1 cellular context compared by ENCODE assay signal in the genomic region with DNA sequence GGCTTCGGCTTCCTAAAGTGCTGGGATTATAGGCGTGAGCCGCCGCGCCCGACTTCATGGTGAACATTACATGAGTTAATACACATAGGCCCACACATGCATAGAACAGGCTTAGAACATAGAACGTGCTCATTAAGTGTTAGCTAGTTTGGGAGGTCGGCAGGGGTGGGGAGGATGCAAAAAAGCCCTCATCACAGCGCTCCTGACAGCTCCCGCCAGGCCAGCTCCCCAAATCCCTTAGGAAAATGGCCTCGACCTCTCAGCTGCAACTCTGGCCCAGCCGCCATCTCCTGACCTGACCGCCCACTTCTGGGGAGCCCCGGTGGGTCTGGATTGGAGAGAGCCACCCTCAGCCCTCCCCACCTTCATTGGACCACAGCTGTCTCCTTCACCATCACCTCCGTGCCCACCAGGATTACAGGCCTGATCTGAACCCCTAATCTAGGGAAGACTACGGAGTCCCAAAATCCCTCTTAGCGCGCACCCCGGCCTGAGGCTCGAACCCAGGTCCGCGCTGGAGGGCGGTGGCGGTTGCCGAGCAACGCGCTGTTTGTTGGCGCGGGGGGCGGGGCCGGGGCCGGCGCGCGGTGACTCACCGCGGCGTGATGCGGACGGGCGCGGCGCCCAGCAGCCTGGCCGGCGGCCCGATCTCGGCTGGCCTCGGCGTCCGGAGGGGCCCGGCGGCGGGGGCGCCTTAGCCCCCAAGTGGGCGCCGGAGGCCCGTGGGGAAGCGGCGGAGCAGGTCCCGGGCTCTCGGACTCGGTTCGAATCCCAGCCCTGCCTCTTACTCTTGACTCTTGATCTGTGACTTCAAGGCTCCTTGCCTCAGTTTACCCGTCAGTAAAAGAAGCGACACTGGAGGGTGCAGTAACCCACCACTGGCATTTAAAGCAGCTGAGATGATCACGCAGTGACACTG.
TF ChIP-seq lines count a peak whose summit lies in the region.

No MANE protein-coding gene starts in this region.

TF ChIP-seq in HEK293, 187 proteins besides CTCF, POLR2A, EP300 and RAD21 (continued from another document and continues in another):
- no peak for TF ChIP-seq ZNF280D (tag by site-specific recombination; IDR thresholded peaks at IDR 0.05)
- peak; percentile 47; the same call in 1 of the 2 replicates for TF ChIP-seq WT1 (tag by site-specific recombination; IDR thresholded peaks at IDR 0.05)
- peak; percentile 8; the same call in 1 of the 2 replicates for TF ChIP-seq HIC1 (tag by site-specific recombination; IDR thresholded peaks at IDR 0.05)
- TF ChIP-seq ZNF133 (tag by site-specific recombination; IDR thresholded peaks at IDR 0.05), result no peak
- peak; percentile 53; the same call in 1 of the 2 replicates for TF ChIP-seq ZNF664 (tag by site-specific recombination; IDR thresholded peaks at IDR 0.05)
- no peak for TF ChIP-seq OVOL3 (tag by site-specific recombination; IDR thresholded peaks at IDR 0.05)
- TF ChIP-seq ATF2 (tag by site-specific recombination; IDR thresholded peaks at IDR 0.05; ENCODE audit: low read depth), result no peak
- TF ChIP-seq, protein P1, sequence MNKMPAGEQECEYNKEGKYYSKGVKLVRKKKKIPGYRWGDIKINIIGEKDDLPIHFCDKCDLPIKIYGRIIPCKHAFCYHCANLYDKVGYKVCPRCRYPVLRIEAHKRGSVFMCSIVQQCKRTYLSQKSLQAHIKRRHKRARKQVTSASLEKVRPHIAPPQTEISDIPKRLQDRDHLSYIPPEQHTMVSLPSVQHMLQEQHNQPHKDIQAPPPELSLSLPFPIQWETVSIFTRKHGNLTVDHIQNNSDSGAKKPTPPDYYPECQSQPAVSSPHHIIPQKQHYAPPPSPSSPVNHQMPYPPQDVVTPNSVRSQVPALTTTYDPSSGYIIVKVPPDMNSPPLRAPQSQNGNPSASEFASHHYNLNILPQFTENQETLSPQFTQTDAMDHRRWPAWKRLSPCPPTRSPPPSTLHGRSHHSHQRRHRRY (tag by site-specific recombination; IDR thresholded peaks at IDR 0.05), result no peak
- no peak; the same call in 1 of the 2 replicates for TF ChIP-seq GLIS2 (tag by site-specific recombination; IDR thresholded peaks at IDR 0.05)
- 0 out of 2 replicates have a peak, but pooled peaks have one; percentile 44 for TF ChIP-seq ZNF449 (tag by site-specific recombination; IDR thresholded peaks at IDR 0.05)
- TF ChIP-seq ZNF776 (tag by site-specific recombination; IDR thresholded peaks at IDR 0.05; ENCODE audit: borderline replicate concordance), result no peak
- TF ChIP-seq EGR2 (tag by site-specific recombination; IDR thresholded peaks at IDR 0.05; ENCODE audit: low read depth), result peak; percentile 31; the same call in 1 of the 2 replicates
- TF ChIP-seq GLIS1 (tag by site-specific recombination; IDR thresholded peaks at IDR 0.05), result peak; percentile 39; the same call in 1 of the 2 replicates
- peak; percentile 47 for TF ChIP-seq SP2 (tag by site-specific recombination; IDR thresholded peaks at IDR 0.05)
- peak; percentile 62 for TF ChIP-seq KLF17 (tag by site-specific recombination; IDR thresholded peaks at IDR 0.05)
- TF ChIP-seq KLF8 (tag by site-specific recombination; IDR thresholded peaks at IDR 0.05), result peak; percentile 67; the same call in 1 of the 2 replicates
- 0 out of 2 replicates have a peak, but pooled peaks have one; percentile 23 for TF ChIP-seq TRIM28 (IDR thresholded peaks at IDR 0.05; ENCODE audit: borderline replicate concordance, low read length)
- peak; percentile 59 for TF ChIP-seq SP3 (tag by site-specific recombination; IDR thresholded peaks at IDR 0.05)
- TF ChIP-seq, protein P2, sequence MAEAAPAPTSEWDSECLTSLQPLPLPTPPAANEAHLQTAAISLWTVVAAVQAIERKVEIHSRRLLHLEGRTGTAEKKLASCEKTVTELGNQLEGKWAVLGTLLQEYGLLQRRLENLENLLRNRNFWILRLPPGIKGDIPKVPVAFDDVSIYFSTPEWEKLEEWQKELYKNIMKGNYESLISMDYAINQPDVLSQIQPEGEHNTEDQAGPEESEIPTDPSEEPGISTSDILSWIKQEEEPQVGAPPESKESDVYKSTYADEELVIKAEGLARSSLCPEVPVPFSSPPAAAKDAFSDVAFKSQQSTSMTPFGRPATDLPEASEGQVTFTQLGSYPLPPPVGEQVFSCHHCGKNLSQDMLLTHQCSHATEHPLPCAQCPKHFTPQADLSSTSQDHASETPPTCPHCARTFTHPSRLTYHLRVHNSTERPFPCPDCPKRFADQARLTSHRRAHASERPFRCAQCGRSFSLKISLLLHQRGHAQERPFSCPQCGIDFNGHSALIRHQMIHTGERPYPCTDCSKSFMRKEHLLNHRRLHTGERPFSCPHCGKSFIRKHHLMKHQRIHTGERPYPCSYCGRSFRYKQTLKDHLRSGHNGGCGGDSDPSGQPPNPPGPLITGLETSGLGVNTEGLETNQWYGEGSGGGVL (tag by site-specific recombination; IDR thresholded peaks at IDR 0.05), result no peak
- TF ChIP-seq ZNF391 (tag by site-specific recombination; IDR thresholded peaks at IDR 0.05; ENCODE audit: borderline replicate concordance, low read depth), result no peak
- TF ChIP-seq KLF9 (tag by site-specific recombination; IDR thresholded peaks at IDR 0.05; ENCODE audit: low read depth), result peak; percentile 60; the same call in 1 of the 2 replicates
- TF ChIP-seq ZNF792 (tag by site-specific recombination; IDR thresholded peaks at IDR 0.05), result no peak
- TF ChIP-seq ZNF211 (tag by site-specific recombination; IDR thresholded peaks at IDR 0.05; ENCODE audit: low read depth), result no peak
- TF ChIP-seq, protein P3, sequence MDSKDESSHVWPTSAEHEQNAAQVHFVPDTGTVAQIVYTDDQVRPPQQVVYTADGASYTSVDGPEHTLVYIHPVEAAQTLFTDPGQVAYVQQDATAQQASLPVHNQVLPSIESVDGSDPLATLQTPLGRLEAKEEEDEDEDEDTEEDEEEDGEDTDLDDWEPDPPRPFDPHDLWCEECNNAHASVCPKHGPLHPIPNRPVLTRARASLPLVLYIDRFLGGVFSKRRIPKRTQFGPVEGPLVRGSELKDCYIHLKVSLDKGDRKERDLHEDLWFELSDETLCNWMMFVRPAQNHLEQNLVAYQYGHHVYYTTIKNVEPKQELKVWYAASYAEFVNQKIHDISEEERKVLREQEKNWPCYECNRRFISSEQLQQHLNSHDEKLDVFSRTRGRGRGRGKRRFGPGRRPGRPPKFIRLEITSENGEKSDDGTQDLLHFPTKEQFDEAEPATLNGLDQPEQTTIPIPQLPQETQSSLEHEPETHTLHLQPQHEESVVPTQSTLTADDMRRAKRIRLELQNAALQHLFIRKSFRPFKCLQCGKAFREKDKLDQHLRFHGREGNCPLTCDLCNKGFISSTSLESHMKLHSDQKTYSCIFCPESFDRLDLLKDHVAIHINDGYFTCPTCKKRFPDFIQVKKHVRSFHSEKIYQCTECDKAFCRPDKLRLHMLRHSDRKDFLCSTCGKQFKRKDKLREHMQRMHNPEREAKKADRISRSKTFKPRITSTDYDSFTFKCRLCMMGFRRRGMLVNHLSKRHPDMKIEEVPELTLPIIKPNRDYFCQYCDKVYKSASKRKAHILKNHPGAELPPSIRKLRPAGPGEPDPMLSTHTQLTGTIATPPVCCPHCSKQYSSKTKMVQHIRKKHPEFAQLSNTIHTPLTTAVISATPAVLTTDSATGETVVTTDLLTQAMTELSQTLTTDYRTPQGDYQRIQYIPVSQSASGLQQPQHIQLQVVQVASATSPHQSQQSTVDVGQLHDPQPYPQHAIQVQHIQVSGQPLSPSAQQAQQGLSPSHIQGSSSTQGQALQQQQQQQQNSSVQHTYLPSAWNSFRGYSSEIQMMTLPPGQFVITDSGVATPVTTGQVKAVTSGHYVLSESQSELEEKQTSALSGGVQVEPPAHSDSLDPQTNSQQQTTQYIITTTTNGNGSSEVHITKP (tag by site-specific recombination; IDR thresholded peaks at IDR 0.05), result peak; percentile 59
- TF ChIP-seq ZNF426 (tag by site-specific recombination; IDR thresholded peaks at IDR 0.05), result no peak
- TF ChIP-seq, protein P4, sequence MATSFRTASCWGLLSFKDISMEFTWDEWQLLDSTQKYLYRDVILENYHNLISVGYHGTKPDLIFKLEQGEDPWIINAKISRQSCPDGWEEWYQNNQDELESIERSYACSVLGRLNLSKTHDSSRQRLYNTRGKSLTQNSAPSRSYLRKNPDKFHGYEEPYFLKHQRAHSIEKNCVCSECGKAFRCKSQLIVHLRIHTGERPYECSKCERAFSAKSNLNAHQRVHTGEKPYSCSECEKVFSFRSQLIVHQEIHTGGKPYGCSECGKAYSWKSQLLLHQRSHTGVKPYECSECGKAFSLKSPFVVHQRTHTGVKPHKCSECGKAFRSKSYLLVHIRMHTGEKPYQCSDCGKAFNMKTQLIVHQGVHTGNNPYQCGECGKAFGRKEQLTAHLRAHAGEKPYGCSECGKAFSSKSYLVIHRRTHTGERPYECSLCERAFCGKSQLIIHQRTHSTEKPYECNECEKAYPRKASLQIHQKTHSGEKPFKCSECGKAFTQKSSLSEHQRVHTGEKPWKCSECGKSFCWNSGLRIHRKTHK (tag by site-specific recombination; IDR thresholded peaks at IDR 0.05), result no peak
- TF ChIP-seq ZNF677 (tag by site-specific recombination; IDR thresholded peaks at IDR 0.05), result no peak
- TF ChIP-seq ZSCAN23 (tag by site-specific recombination; IDR thresholded peaks at IDR 0.05), result no peak
- no peak for TF ChIP-seq ZNF175 (tag by site-specific recombination; IDR thresholded peaks at IDR 0.05)
- 0 out of 2 replicates have a peak, but pooled peaks have one; percentile 27 for TF ChIP-seq ZNF596 (tag by site-specific recombination; IDR thresholded peaks at IDR 0.05)
- peak; percentile 54 for TF ChIP-seq ZNF335 (tag by site-specific recombination; conservative IDR thresholded peaks at IDR 0.05)
- no peak for TF ChIP-seq ZBTB7A (tag by site-specific recombination; IDR thresholded peaks at IDR 0.05; ENCODE audit: low read depth)
